Comparison of ENCODE assay signal across 28 cellular contexts in the genomic region with DNA sequence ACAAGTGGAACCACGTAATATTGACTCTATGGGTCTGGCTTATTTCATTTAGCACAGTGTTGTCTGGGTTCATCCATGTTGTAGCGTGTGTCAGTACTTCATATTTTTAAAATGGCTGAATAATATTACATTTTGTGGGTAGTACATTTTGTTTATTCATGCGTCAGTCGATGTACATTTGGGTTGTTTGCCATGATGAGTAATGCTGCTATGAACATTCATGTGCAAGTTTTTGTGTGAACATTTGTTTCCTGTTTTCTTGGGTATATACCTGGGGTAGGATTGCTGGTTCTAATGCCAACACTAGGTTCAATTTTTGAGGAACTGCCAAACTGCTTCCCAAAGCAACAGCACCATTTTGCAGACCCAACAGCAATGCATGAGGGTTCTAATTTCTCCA.
"Had no signal": no experiment of that assay in that cellular context is flagged by ENCODE, and none has a peak within 500 bp of the region (broad histone marks: within the 10 kb centered on the region; RNA-seq: fewer than 3 reads in every experiment).

No MANE protein-coding gene starts in this region.

- H3K36me3 ChIP-seq: neural progenitor cell, ovary, right lobe of liver, sigmoid colon, stomach, thoracic aorta, thyroid gland, tibial nerve, upper lobe of right lung, uterus had no signal

- H3K9ac ChIP-seq: neural progenitor cell, parathyroid adenoma had no signal

- H3K27ac Mint-ChIP-seq: natural killer cell; nephron; neural progenitor cell; progenitor cell of endocrine pancreas; stimulated activated effector memory CD8-positive, alpha-beta T cell treated with anti-CD3 and anti-CD28 coated beads, Interleukin-12 subunit alpha, Interleukin-12 subunit beta, amount 100 ng/mL, for 72 hours; stimulated activated naive B cell treated with anti-CD40 and anti-IgM and Interleukin-4, amounts not matched to agents 10 μg/mL and 1 μg/mL and 100 μg/mL, for 72 hours; stimulated activated naive CD8-positive, alpha-beta T cell treated with anti-CD3 and anti-CD28 coated beads, Interleukin-15, Interleukin-2, amounts not matched to agents 100 ng/mL and 50 ng/mL, for 24 hours had no signal

- H2AFZ ChIP-seq: neural progenitor cell, parathyroid adenoma had no signal

- DNase-seq: natural killer cell; occipital lobe; ovary; posterior cingulate gyrus; psoas muscle; right cardiac atrium; right lobe of liver; sigmoid colon; small intestine; stimulated activated CD4-positive, alpha-beta T cell treated with anti-CD3 and anti-CD28 coated beads, Interleukin-15, amount 100 ng/mL, for 24 hours; stimulated activated CD4-positive, alpha-beta T cell treated with anti-CD3 and anti-CD28 coated beads, Interleukin-2, amount 100 ng/mL, for 24 hours; stimulated activated CD4-positive, alpha-beta T cell treated with anti-CD3 and anti-CD28 coated beads, Interleukin-2, amount 100 ng/mL, for 48 hours; stimulated activated CD4-positive, alpha-beta T cell treated with anti-CD3 and anti-CD28 coated beads, Interleukin-4, amount 100 ng/mL, for 24 hours; stimulated activated naive B cell treated with anti-CD40 and anti-IgM and Interleukin-4, amounts not matched to agents 10 μg/mL and 1 μg/mL and 100 μg/mL, for 72 hours; stimulated activated naive CD4-positive, alpha-beta T cell treated with Interleukin-2 at 50 U/mL for 16 hours; stomach; thyroid gland; trophoblast cell; upper lobe of right lung; uterus had no signal

- H3K4me2 ChIP-seq: neural progenitor cell had no signal

- H3K79me2 ChIP-seq: parathyroid adenoma had no signal

- H3K4me1 ChIP-seq: neural progenitor cell, psoas muscle, right lobe of liver, sigmoid colon, stomach, thyroid gland, tibial nerve, upper lobe of right lung, uterus had no signal

- H3K4me3 ChIP-seq: neural progenitor cell, ovary, psoas muscle, right lobe of liver, sigmoid colon, stomach, thoracic aorta, thyroid gland, tibial nerve, upper lobe of right lung, uterus had no signal

- H3K36me3 Mint-ChIP-seq: natural killer cell; neural progenitor cell; stimulated activated effector memory CD8-positive, alpha-beta T cell treated with anti-CD3 and anti-CD28 coated beads, Interleukin-12 subunit alpha, Interleukin-12 subunit beta, amount 100 ng/mL, for 72 hours; stimulated activated naive B cell treated with anti-CD40 and anti-IgM and Interleukin-4, amounts not matched to agents 10 μg/mL and 1 μg/mL and 100 μg/mL, for 72 hours had no signal

- FAIRE-seq: small intestine had no signal

- H3K9me3 Mint-ChIP-seq: neural progenitor cell; stimulated activated effector memory CD8-positive, alpha-beta T cell treated with anti-CD3 and anti-CD28 coated beads, Interleukin-12 subunit alpha, Interleukin-12 subunit beta, amount 100 ng/mL, for 72 hours; stimulated activated naive B cell treated with anti-CD40 and anti-IgM and Interleukin-4, amounts not matched to agents 10 μg/mL and 1 μg/mL and 100 μg/mL, for 72 hours; stimulated activated naive CD8-positive, alpha-beta T cell treated with anti-CD3 and anti-CD28 coated beads, Interleukin-15, Interleukin-2, amounts not matched to agents 100 ng/mL and 50 ng/mL, for 24 hours had no signal

- H3K27ac ChIP-seq: neural progenitor cell, ovary, parathyroid adenoma, psoas muscle, right lobe of liver, sigmoid colon, stomach, thoracic aorta, thyroid gland, tibial nerve, upper lobe of right lung, uterus had no signal

- H3K9me3 ChIP-seq: ovary, psoas muscle, right lobe of liver, sigmoid colon, stomach, thoracic aorta, thyroid gland, tibial nerve, upper lobe of right lung, uterus had no signal

- H3K27me3 ChIP-seq: neural progenitor cell, ovary, right lobe of liver, sigmoid colon, stomach, thyroid gland, tibial nerve, upper lobe of right lung, uterus had no signal

- H3K4me3 Mint-ChIP-seq: natural killer cell; nephron; neural progenitor cell; stimulated activated effector memory CD8-positive, alpha-beta T cell treated with anti-CD3 and anti-CD28 coated beads, Interleukin-12 subunit alpha, Interleukin-12 subunit beta, amount 100 ng/mL, for 72 hours; stimulated activated naive B cell treated with anti-CD40 and anti-IgM and Interleukin-4, amounts not matched to agents 10 μg/mL and 1 μg/mL and 100 μg/mL, for 72 hours; stimulated activated naive CD8-positive, alpha-beta T cell treated with anti-CD3 and anti-CD28 coated beads, Interleukin-15, Interleukin-2, amounts not matched to agents 100 ng/mL and 50 ng/mL, for 24 hours had no signal

- ATAC-seq: natural killer cell; psoas muscle; right cardiac atrium; right lobe of liver; stimulated activated effector memory CD8-positive, alpha-beta T cell treated with anti-CD3 and anti-CD28 coated beads, Interleukin-12 subunit alpha, Interleukin-12 subunit beta, amount 100 ng/mL, for 72 hours; stimulated activated naive B cell treated with anti-CD40 and anti-IgM and Interleukin-4, amounts not matched to agents 10 μg/mL and 1 μg/mL and 100 μg/mL, for 72 hours; upper lobe of right lung had no signal

- H3K4me1 Mint-ChIP-seq: natural killer cell; neural progenitor cell; stimulated activated effector memory CD8-positive, alpha-beta T cell treated with anti-CD3 and anti-CD28 coated beads, Interleukin-12 subunit alpha, Interleukin-12 subunit beta, amount 100 ng/mL, for 72 hours; stimulated activated naive B cell treated with anti-CD40 and anti-IgM and Interleukin-4, amounts not matched to agents 10 μg/mL and 1 μg/mL and 100 μg/mL, for 72 hours had no signal

- H3K27me3 Mint-ChIP-seq: progenitor cell of endocrine pancreas; stimulated activated naive CD8-positive, alpha-beta T cell treated with anti-CD3 and anti-CD28 coated beads, Interleukin-15, Interleukin-2, amounts not matched to agents 100 ng/mL and 50 ng/mL, for 24 hours had no signal
